Comparison of ENCODE assay signal across 18 cellular contexts in genomic region chr16:27386674-27387073, GRCh38. TPM values are rescaled to one million over a fixed set of nuclear protein-coding genes. Genes with fewer than 3 reads are reported as not detected.
A peak's percentile ranks its signal among the peaks of the same experiment; 100 is the strongest.
DNase-seq lines count a peak whose midpoint lies in the region; ATAC-seq, FAIRE-seq and TF ChIP-seq lines count a peak whose summit lies in the region.
"Had no signal": no experiment of that assay in that cellular context is flagged by ENCODE, and none has a peak within 500 bp of the region (broad histone marks: within the 10 kb centered on the region; RNA-seq: fewer than 3 reads in every experiment).

No MANE protein-coding gene starts in this region.

- H3K4me1 ChIP-seq in HepG2 (ENCODE audit: insufficient read depth, low read length): no peaks in the 10 kb centered on the region
- no peaks in the 10 kb centered on the region for H3K4me1 ChIP-seq in right lobe of liver
- H3K4me1 ChIP-seq: Caco-2, HAP-1 had no signal

- no peak overlapping the region for H3K4me2 ChIP-seq in HepG2 (ENCODE audit: low read depth, low read length)
- H3K4me2 ChIP-seq: BLaER1 had no signal

- no peak for FAIRE-seq in HepG2 (lab: Jason Lieb, UNC)
- FAIRE-seq: GM19239 had no signal

- BruUV-seq in HepG2 (replicated peaks; lab: Mats Ljungman, UMichigan): no TSS peak

- H3K4me3 ChIP-seq in HepG2 (replicated peaks in 1 of 3; ENCODE audit: insufficient read depth in 1 of 3, low read depth in 2 of 3, low read length in 3 of 3) (no peak overlapping the region), right lobe of liver (no peak overlapping the region)
- H3K4me3 ChIP-seq: BLaER1, HAP-1 had no signal

- DNase-seq in T-helper 1 cell (no peak), HepG2 (ENCODE audit: low spot score) (no peak), right lobe of liver (no peak)
- DNase-seq in stimulated activated naive B cell treated with anti-CD40 and anti-IgM and Interleukin-4, amounts not matched to agents 10 μg/mL and 1 μg/mL and 100 μg/mL, for 72 hours: no peak
- DNase-seq: 8988T; AML-193; Caco-2; CD8-positive, alpha-beta memory T cell; DND-41; GDM1; GOT3 had no signal

- peak overlapping the region; percentile 8 for H3K27ac Mint-ChIP-seq in T-helper 1 cell treated with Interleukin-12 subunit alpha and Interleukin-12 subunit beta and Interleukin-4 antibody, amounts not matched to agents 30 μg/mL and 1 μg/mL, for 36 hours
- peak overlapping the region; percentile 52 for H3K27ac Mint-ChIP-seq in stimulated activated naive B cell treated with anti-CD40 and anti-IgM and Interleukin-4, amounts not matched to agents 10 μg/mL and 1 μg/mL and 100 μg/mL, for 72 hours

- H3K4me1 Mint-ChIP-seq in T-helper 1 cell treated with Interleukin-12 subunit alpha and Interleukin-12 subunit beta and Interleukin-4 antibody, amounts not matched to agents 30 μg/mL and 1 μg/mL, for 36 hours (ENCODE audit: low read depth): peaks cover 27% of the 10 kb centered on the region
- H3K4me1 Mint-ChIP-seq in stimulated activated naive B cell treated with anti-CD40 and anti-IgM and Interleukin-4, amounts not matched to agents 10 μg/mL and 1 μg/mL and 100 μg/mL, for 72 hours: peaks cover 39 to 68% of the 10 kb centered on the region in 2 donors

- H4K20me1 ChIP-seq in HepG2 (ENCODE audit: insufficient read depth, low read length): no peaks in the 10 kb centered on the region
- H4K20me1 ChIP-seq: BLaER1 had no signal

- intact Hi-C loops in HepG2 (cut with micrococcal nuclease; ENCODE audit: unreplicated experiment): no loop called here
- intact Hi-C loops in right lobe of liver (cut with DNase I): no loop called here

- H3K79me2 ChIP-seq in HepG2 (ENCODE audit: insufficient read depth, low read length): no peaks in the 10 kb centered on the region

- CTCF ChIA-PET in HepG2 (lab: Yijun Ruan, JAX; ENCODE audit: low intra/inter-chr PET ratio, low total read pairs): no interaction called here

- POLR2A ChIA-PET in HepG2 (lab: Yijun Ruan, JAX): no interaction called here

- no peak for TF ChIP-seq CTCF in HepG2 (CRISPR knock-in tag; IDR thresholded peaks at IDR 0.05)
- no peak for TF ChIP-seq CTCF in right lobe of liver (IDR thresholded peaks at IDR 0.05)

- H3K4me3 Mint-ChIP-seq in T-helper 1 cell treated with Interleukin-12 subunit alpha and Interleukin-12 subunit beta and Interleukin-4 antibody, amounts not matched to agents 30 μg/mL and 1 μg/mL, for 36 hours: no peak overlapping the region
- H3K4me3 Mint-ChIP-seq in stimulated activated naive B cell treated with anti-CD40 and anti-IgM and Interleukin-4, amounts not matched to agents 10 μg/mL and 1 μg/mL and 100 μg/mL, for 72 hours: no peak overlapping the region
- H3K4me3 Mint-ChIP-seq: CD8-positive, alpha-beta memory T cell had no signal

- H2AFZ ChIP-seq in HepG2 (ENCODE audit: low read length): no peak overlapping the region

- H3K9ac ChIP-seq in HepG2 (ENCODE audit: insufficient read depth, low read depth, low read length): no peak overlapping the region
- H3K9ac ChIP-seq: BLaER1 had no signal

- ATAC-seq in HepG2 (no peak), right lobe of liver (no peak), HG02970 (IDR thresholded peaks at IDR 0.05; ENCODE audit: low FRiP score, unreplicated experiment) (no peak), HG03432 (IDR thresholded peaks at IDR 0.05; ENCODE audit: unreplicated experiment) (no peak)
- ATAC-seq in stimulated activated naive B cell treated with anti-CD40 and anti-IgM and Interleukin-4, amounts not matched to agents 10 μg/mL and 1 μg/mL and 100 μg/mL, for 72 hours (replicated peaks): no peak

- WGBS in HepG2 (ENCODE audit: low lambda C conversion rate): 14% methylated on average over 4 of the region's 4 CpGs
- 60% methylated on average over 4 of the region's 4 CpGs for WGBS in right lobe of liver (ENCODE audit: insufficient coverage, low coverage, low lambda C conversion rate, missing lambda C conversion rate)

- H3K27me3 ChIP-seq in HepG2 (ENCODE audit: control insufficient read depth in 1 of 2, insufficient read depth in 2 of 2, low read length in 2 of 2): peaks cover 2 to 41% of the 10 kb centered on the region in 2 experiments; a peak in 3 of 5 replicates
- no peaks in the 10 kb centered on the region for H3K27me3 ChIP-seq in right lobe of liver
- H3K27me3 ChIP-seq: BLaER1 had no signal

- in situ Hi-C loops in HepG2 (cut with HindIII; ENCODE audit: extremely low pct_ligation_motif_present, low pct_unique_long_range_greater_than_20kb): no loop called here

- H3K27ac ChIP-seq in HepG2 (ENCODE audit: extremely low read length, insufficient read depth, low read length) (no peak overlapping the region), right lobe of liver (no peak overlapping the region)
- H3K27ac ChIP-seq: BLaER1, HL-60 had no signal

- TF ChIP-seq EP300 in HepG2 (IDR thresholded peaks at IDR 0.05; ENCODE audit: low read depth in 2 of 2, low read length in 2 of 2) (no peak), HepG2 (CRISPR knock-in tag; IDR thresholded peaks at IDR 0.05; ENCODE audit: borderline replicate concordance) (no peak)

- H3K36me3 ChIP-seq in HepG2 (replicated peaks in 1 of 2; ENCODE audit: control insufficient read depth in 1 of 2, insufficient read depth in 2 of 2, low read length in 2 of 2): no peaks in the 10 kb centered on the region
- H3K36me3 ChIP-seq in right lobe of liver: no peaks in the 10 kb centered on the region
- H3K36me3 ChIP-seq: BLaER1, HAP-1 had no signal

- no peaks in the 10 kb centered on the region for H3K9me3 ChIP-seq in HepG2 (ENCODE audit: low read length)
- no peaks in the 10 kb centered on the region for H3K9me3 ChIP-seq in right lobe of liver
- H3K9me3 ChIP-seq: Caco-2, HAP-1 had no signal

- H3K27me3 Mint-ChIP-seq in T-helper 1 cell treated with Interleukin-12 subunit alpha and Interleukin-12 subunit beta and Interleukin-4 antibody, amounts not matched to agents 30 μg/mL and 1 μg/mL, for 36 hours (ENCODE audit: low read depth): no peaks in the 10 kb centered on the region
- H3K27me3 Mint-ChIP-seq in stimulated activated naive B cell treated with anti-CD40 and anti-IgM and Interleukin-4, amounts not matched to agents 10 μg/mL and 1 μg/mL and 100 μg/mL, for 72 hours: no peaks in the 10 kb centered on the region
- H3K27me3 Mint-ChIP-seq: CD8-positive, alpha-beta memory T cell had no signal

- H3K36me3 Mint-ChIP-seq in T-helper 1 cell treated with Interleukin-12 subunit alpha and Interleukin-12 subunit beta and Interleukin-4 antibody, amounts not matched to agents 30 μg/mL and 1 μg/mL, for 36 hours (ENCODE audit: low read depth): peaks cover 36% of the 10 kb centered on the region
- H3K36me3 Mint-ChIP-seq in stimulated activated naive B cell treated with anti-CD40 and anti-IgM and Interleukin-4, amounts not matched to agents 10 μg/mL and 1 μg/mL and 100 μg/mL, for 72 hours: peaks cover 14 to 28% of the 10 kb centered on the region in 2 donors

- no peak for TF ChIP-seq RAD21 in HepG2 (CRISPR knock-in tag; IDR thresholded peaks at IDR 0.05)

- TF ChIP-seq POLR2A in HepG2 (IDR thresholded peaks at IDR 0.05; ENCODE audit: insufficient read depth in 1 of 2, low read depth in 2 of 2, low read length in 2 of 2) (no peak), right lobe of liver (IDR thresholded peaks at IDR 0.05) (no peak)

- H3K9me3 Mint-ChIP-seq in T-helper 1 cell treated with Interleukin-12 subunit alpha and Interleukin-12 subunit beta and Interleukin-4 antibody, amounts not matched to agents 30 μg/mL and 1 μg/mL, for 36 hours: peaks cover 41% of the 10 kb centered on the region
- H3K9me3 Mint-ChIP-seq in stimulated activated naive B cell treated with anti-CD40 and anti-IgM and Interleukin-4, amounts not matched to agents 10 μg/mL and 1 μg/mL and 100 μg/mL, for 72 hours: peaks cover 8 to 14% of the 10 kb centered on the region in 2 donors

TF ChIP-seq in HepG2, 621 proteins besides CTCF, POLR2A, EP300 and RAD21 (continues in another document):
- no peak for TF ChIP-seq ZNF558 (CRISPR knock-in tag; IDR thresholded peaks at IDR 0.05; ENCODE audit: borderline replicate concordance)
- TF ChIP-seq ZNF83 (CRISPR knock-in tag; IDR thresholded peaks at IDR 0.05; ENCODE audit: borderline replicate concordance): no peak
- 0 out of 2 replicates have a peak, but pooled peaks have one; percentile 12 for TF ChIP-seq ZMYM3 (CRISPR knock-in tag; IDR thresholded peaks at IDR 0.05)
- TF ChIP-seq ZNF556 (CRISPR knock-in tag; IDR thresholded peaks at IDR 0.05; ENCODE audit: borderline replicate concordance): no peak
- TF ChIP-seq TFDP2 (CRISPR knock-in tag; IDR thresholded peaks at IDR 0.05): no peak

RNA-seq across cellular contexts. Expression of gene IL21R, which starts 15.3 kb away (rescaled TPM):
- 0.17 and 0.64 TPM in 2 replicates for total RNA-seq in HepG2 (2016; rRNA removed; fragmentation: Illumina TruSeq; extraction: Trizol)
- total RNA-seq in HepG2 (2016; cell fraction: cytosol; rRNA removed; fragmentation: Illumina TruSeq; extraction: Trizol; ENCODE audit: low read depth): not detected in 2 replicates
- 0.22 and 0.43 TPM in 2 replicates for total RNA-seq in HepG2 (2016; cell fraction: insoluble cytoplasmic fraction; rRNA removed; fragmentation: Illumina TruSeq; extraction: Trizol)
- total RNA-seq in HepG2 (2016; cell fraction: membrane; rRNA removed; fragmentation: Illumina TruSeq; extraction: Trizol): 0.22 and 0.45 TPM in 2 replicates
- 0.28 and 0.40 TPM in 2 replicates for total RNA-seq in HepG2 (2016; cell fraction: nucleus; rRNA removed; fragmentation: Illumina TruSeq; extraction: Trizol)
- polyA plus RNA-seq in HepG2 (2011; rRNA removed): 0.49 and 1.6 TPM in 2 replicates
- 0.62 and 1.4 TPM in 2 replicates for polyA plus RNA-seq in HepG2 (2011; cell fraction: cytosol; rRNA removed)
- polyA plus RNA-seq in HepG2 (2011; cell fraction: nucleus; rRNA removed): 0.34 and 1.6 TPM in 2 replicates
- polyA plus RNA-seq in HepG2 (2012): 1.1 and 2.8 TPM in 2 replicates
- 0.07 and 0.09 TPM in 2 replicates for polyA plus RNA-seq in HepG2 (2016; cell fraction: cytosol; fragmentation: Illumina TruSeq; extraction: Trizol; ENCODE audit: low read depth)
- polyA plus RNA-seq in HepG2 (2016; cell fraction: insoluble cytoplasmic fraction; fragmentation: Illumina TruSeq; extraction: Trizol; ENCODE audit: low read depth): 0.14 and 0.21 TPM in 2 replicates
- polyA plus RNA-seq in HepG2 (2016; cell fraction: membrane; fragmentation: Illumina TruSeq; extraction: Trizol; ENCODE audit: low read depth): 0.06 and 0.12 TPM in 2 replicates
- 0.35 and 0.56 TPM in 2 replicates for polyA plus RNA-seq in HepG2 (2016; cell fraction: nucleus; fragmentation: Illumina TruSeq; extraction: Trizol; ENCODE audit: insufficient read depth, low read depth)
- polyA minus RNA-seq in HepG2 (2011; rRNA and poly(A)+ RNA removed; ENCODE audit: low replicate concordance): 0.56 and 3.1 TPM in 2 replicates
- polyA minus RNA-seq in HepG2 (2011; cell fraction: cytosol; rRNA and poly(A)+ RNA removed): 0.88 and 1.1 TPM in 2 replicates
- 0.26 and 0.87 TPM in 2 replicates for polyA minus RNA-seq in HepG2 (2011; cell fraction: nucleus; rRNA and poly(A)+ RNA removed)
- total RNA-seq in right lobe of liver: 1 to 10 TPM in 1 of 6 experiments, under 1 TPM in 5; 0.09 to 1.3 (median 0.31) TPM
